ENCODE assay signal across 28 cellular contexts in the genomic region with DNA sequence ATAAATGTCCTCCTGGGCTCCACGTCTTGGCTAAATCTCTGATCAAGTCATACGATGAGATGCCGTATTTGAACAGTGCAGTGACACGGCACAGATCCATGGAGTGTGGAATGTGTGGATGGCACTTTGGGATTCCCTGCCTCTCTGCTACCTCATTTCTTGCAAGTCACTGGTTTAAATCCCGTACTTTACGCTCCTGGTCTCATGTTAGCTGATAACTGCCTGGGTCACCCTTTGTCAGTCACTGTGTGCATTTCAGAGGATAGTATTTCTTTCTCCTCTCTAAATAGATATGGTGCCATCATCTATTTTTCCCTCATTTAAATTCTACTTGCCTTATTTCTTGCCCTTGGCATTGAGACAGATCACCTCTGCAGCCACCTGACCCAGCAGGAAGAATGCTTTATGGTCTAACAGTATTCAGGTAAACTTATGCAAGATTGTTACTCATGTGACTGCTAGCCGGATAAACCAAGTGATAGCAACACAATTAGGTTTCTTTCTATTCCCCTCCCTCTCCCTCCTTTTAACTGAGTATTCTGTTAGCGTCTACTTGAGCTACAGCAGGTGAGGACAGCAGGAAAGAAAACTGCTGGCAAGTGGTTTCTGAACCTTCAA. TPM values are rescaled to one million over a fixed set of nuclear protein-coding genes. Genes with fewer than 3 reads are reported as not detected.
DNase-seq lines count a peak whose midpoint lies in the region; ATAC-seq and TF ChIP-seq lines count a peak whose summit lies in the region.
"Had no signal": no experiment of that assay in that cellular context is flagged by ENCODE, and none has a peak within 500 bp of the region (broad histone marks: within the 10 kb centered on the region; RNA-seq: fewer than 3 reads in every experiment).

No MANE protein-coding gene starts in this region.

- H3K36me3 ChIP-seq in left ventricle myocardium inferior (no peaks in the 10 kb centered on the region), neural progenitor cell (no peaks in the 10 kb centered on the region), mesenchymal stem cell (ENCODE audit: control insufficient read depth in 1 of 2, insufficient read depth in 2 of 2, low read depth in 1 of 2, low read length in 2 of 2) (no peaks in the 10 kb centered on the region)
- H3K36me3 ChIP-seq: HAP-1, lower lobe of right lung, spleen had no signal

- no peaks in the 10 kb centered on the region for H3K79me2 ChIP-seq in neural progenitor cell (ENCODE audit: low read depth)

- DNase-seq in left ventricle myocardium inferior (no peak), Right ventricle myocardium inferior (ENCODE audit: missing footprints) (no peak), epithelial cell of esophagus (ENCODE audit: low read depth) (peak; percentile 17), neural progenitor cell (ENCODE audit: low spot score) (no peak), mesenchymal stem cell (no peak), DMS 273 treated with DMSO at 0.1 percent for 48 hours (lab: John Stamatoyannopoulos, UW) (no peak)
- no peak for DNase-seq in stimulated activated CD4-positive, alpha-beta T cell treated with anti-CD3 and anti-CD28 coated beads, Interleukin-4, amount 100 ng/mL, for 24 hours
- DNase-seq: ACHN; activated CD4-positive, alpha-beta memory T cell treated with anti-CD3 and anti-CD28 coated beads, Interleukin-2, amount 10 ng/mL, durations not matched to agents 7 days and 5 days; activated CD4-positive, CD25-positive, alpha-beta regulatory T cell treated with anti-CD3 and anti-CD28 coated beads, Interleukin-2, amount 50 U/mL, for 72 hours; activated effector memory CD4-positive, alpha-beta T cell treated with anti-CD3 and anti-CD28 coated beads, Interleukin-2, amount 50 U/mL, for 16 hours; activated naive CD8-positive, alpha-beta T cell treated with anti-CD3 and anti-CD28 coated beads, Interleukin-2, amount 50 U/mL, for 24 hours; C1 segment of cervical spinal cord; effector CD4-positive, alpha-beta T cell; erythroblast; immature natural killer cell; IMR-90; lower lobe of right lung; NCI-H2081; NCI-H446 treated with DMSO at 0.1 percent for 48 hours; OCI-M1; SHP77 treated with DMSO at 0.1 percent for 48 hours; spleen; stimulated activated CD4-positive, alpha-beta T cell treated with anti-CD3 and anti-CD28 coated beads, Interleukin-2, amount 100 ng/mL, for 48 hours; T-helper 1 cell had no signal

- TF ChIP-seq CTCF in left ventricle myocardium inferior (IDR thresholded peaks at IDR 0.05; ENCODE audit: borderline replicate concordance) (no peak), epithelial cell of esophagus (IDR thresholded peaks at IDR 0.05; ENCODE audit: insufficient read depth, low read depth, low read length, missing control alignments) (no peak), neural progenitor cell (IDR thresholded peaks at IDR 0.05) (no peak)

- WGBS in mesenchymal stem cell, result 83% methylated on average over 6 of the region's 8 CpGs

- H3K4me3 Mint-ChIP-seq in neural progenitor cell, result no peak overlapping the region
- H3K4me3 Mint-ChIP-seq: activated CD4-positive, alpha-beta memory T cell treated with anti-CD3 and anti-CD28 coated beads, Interleukin-2, amount 10 ng/mL, durations not matched to agents 7 days and 5 days; activated naive CD8-positive, alpha-beta T cell treated with anti-CD3 and anti-CD28 coated beads, Interleukin-2, amount 50 U/mL, for 24 hours; immature natural killer cell; stimulated activated memory B cell treated with anti-CD40 and anti-IgM and Interleukin-4, amounts not matched to agents 10 μg/mL and 1 μg/mL and 100 μg/mL, for 72 hours had no signal

- H3K18ac ChIP-seq in mesenchymal stem cell (ENCODE audit: low read depth in 1 of 2, low read length in 2 of 2), result no peak overlapping the region

- no peak overlapping the region for H2BK15ac ChIP-seq in mesenchymal stem cell (ENCODE audit: low read depth, poor library complexity, severe bottlenecking)

- H3K23ac ChIP-seq in mesenchymal stem cell (ENCODE audit: low read length in 2 of 2), result no peak overlapping the region

- H3K27me3 Mint-ChIP-seq in neural progenitor cell (ENCODE audit: insufficient read depth, low read depth), result no peaks in the 10 kb centered on the region

- H3K4ac ChIP-seq in mesenchymal stem cell (ENCODE audit: low read depth in 1 of 2, low read length in 2 of 2), result no peak overlapping the region

- ATAC-seq in Right ventricle myocardium inferior (no peak), GM21737 (IDR thresholded peaks at IDR 0.05; ENCODE audit: unreplicated experiment) (no peak)
- ATAC-seq: activated naive CD8-positive, alpha-beta T cell treated with anti-CD3 and anti-CD28 coated beads, Interleukin-2, amount 50 U/mL, for 24 hours; lower lobe of right lung; stimulated activated memory B cell treated with anti-CD40 and anti-IgM and Interleukin-4, amounts not matched to agents 10 μg/mL and 1 μg/mL and 100 μg/mL, for 72 hours had no signal

- no peak overlapping the region for H3K4me2 ChIP-seq in neural progenitor cell
- no peak overlapping the region for H3K4me2 ChIP-seq in mesenchymal stem cell (ENCODE audit: low read length, poor library complexity, severe bottlenecking)

- H4K20me1 ChIP-seq in neural progenitor cell (ENCODE audit: low read depth), result no peaks in the 10 kb centered on the region

- H3K27ac Mint-ChIP-seq in neural progenitor cell, result peak overlapping the region; percentile 12
- H3K27ac Mint-ChIP-seq: activated CD4-positive, alpha-beta memory T cell treated with anti-CD3 and anti-CD28 coated beads, Interleukin-2, amount 10 ng/mL, durations not matched to agents 7 days and 5 days; activated naive CD8-positive, alpha-beta T cell treated with anti-CD3 and anti-CD28 coated beads, Interleukin-2, amount 50 U/mL, for 24 hours; immature natural killer cell; stimulated activated memory B cell treated with anti-CD40 and anti-IgM and Interleukin-4, amounts not matched to agents 10 μg/mL and 1 μg/mL and 100 μg/mL, for 72 hours had no signal

- no peak overlapping the region for H2AFZ ChIP-seq in neural progenitor cell (replicated peaks)
- H2AFZ ChIP-seq in mesenchymal stem cell (ENCODE audit: low read depth, low read length), result no peak overlapping the region

- H3K4me1 ChIP-seq in left ventricle myocardium inferior (peaks cover 17% of the 10 kb centered on the region), neural progenitor cell (peaks cover 39% of the 10 kb centered on the region), mesenchymal stem cell (ENCODE audit: control insufficient read depth, insufficient read depth, low read depth, low read length) (peaks cover 4% of the 10 kb centered on the region)
- H3K4me1 ChIP-seq: lower lobe of right lung, spleen had no signal

- H3K36me3 Mint-ChIP-seq in neural progenitor cell, result peaks cover 2% of the 10 kb centered on the region
- H3K36me3 Mint-ChIP-seq: immature natural killer cell; stimulated activated memory B cell treated with anti-CD40 and anti-IgM and Interleukin-4, amounts not matched to agents 10 μg/mL and 1 μg/mL and 100 μg/mL, for 72 hours had no signal

- H3K27me3 ChIP-seq in left ventricle myocardium inferior (ENCODE audit: low read depth), result no peaks in the 10 kb centered on the region
- H3K27me3 ChIP-seq in neural progenitor cell, result no peaks in the 10 kb centered on the region
- H3K27me3 ChIP-seq in mesenchymal stem cell (ENCODE audit: control insufficient read depth in 1 of 2, insufficient read depth in 1 of 2, low read length in 2 of 2), result peaks cover 3 to 19% of the 10 kb centered on the region in 2 experiments

- H3K4me3 ChIP-seq in left ventricle myocardium inferior (peak overlapping the region; percentile 62), epithelial cell of esophagus (ENCODE audit: low read length) (no peak overlapping the region), neural progenitor cell (no peak overlapping the region), mesenchymal stem cell (ENCODE audit: insufficient read depth in 1 of 2, low read depth in 1 of 2, low read length in 2 of 2) (no peak overlapping the region)
- H3K4me3 ChIP-seq: HAP-1, lower lobe of right lung, spleen had no signal

- no peak overlapping the region for H2BK5ac ChIP-seq in mesenchymal stem cell (ENCODE audit: low read depth, low read length, poor library complexity, severe bottlenecking)

- no peak overlapping the region for H4K91ac ChIP-seq in mesenchymal stem cell (ENCODE audit: low read length)

- no peak overlapping the region for H2BK120ac ChIP-seq in mesenchymal stem cell (ENCODE audit: low read depth, low read length)

- no peak overlapping the region for H2BK12ac ChIP-seq in mesenchymal stem cell (ENCODE audit: low read length in 2 of 2)

- H3K9me3 Mint-ChIP-seq in neural progenitor cell, result no peaks in the 10 kb centered on the region
- H3K9me3 Mint-ChIP-seq: activated CD4-positive, alpha-beta memory T cell treated with anti-CD3 and anti-CD28 coated beads, Interleukin-2, amount 10 ng/mL, durations not matched to agents 7 days and 5 days; activated naive CD8-positive, alpha-beta T cell treated with anti-CD3 and anti-CD28 coated beads, Interleukin-2, amount 50 U/mL, for 24 hours; immature natural killer cell; stimulated activated memory B cell treated with anti-CD40 and anti-IgM and Interleukin-4, amounts not matched to agents 10 μg/mL and 1 μg/mL and 100 μg/mL, for 72 hours had no signal

- no peak overlapping the region for H4K8ac ChIP-seq in mesenchymal stem cell (ENCODE audit: low read length)

- H3K79me1 ChIP-seq in mesenchymal stem cell (replicated peaks; ENCODE audit: low read length, poor library complexity, severe bottlenecking), result no peaks in the 10 kb centered on the region

- no peak overlapping the region for H3K14ac ChIP-seq in mesenchymal stem cell (ENCODE audit: low read length in 2 of 2)

- H3K9me3 ChIP-seq in left ventricle myocardium inferior (replicated peaks), result no peaks in the 10 kb centered on the region
- no peaks in the 10 kb centered on the region for H3K9me3 ChIP-seq in neural progenitor cell (ENCODE audit: low read depth)
- no peaks in the 10 kb centered on the region for H3K9me3 ChIP-seq in mesenchymal stem cell (ENCODE audit: control insufficient read depth, low read length)
- H3K9me3 ChIP-seq: HAP-1, lower lobe of right lung, spleen had no signal

- H3K27ac ChIP-seq in left ventricle myocardium inferior (replicated peaks) (no peak overlapping the region), neural progenitor cell (no peak overlapping the region), mesenchymal stem cell (ENCODE audit: low read length, poor library complexity, severe bottlenecking) (no peak overlapping the region)
- H3K27ac ChIP-seq: lower lobe of right lung, spleen had no signal

- peaks cover 52% of the 10 kb centered on the region for H3K4me1 Mint-ChIP-seq in neural progenitor cell
- H3K4me1 Mint-ChIP-seq: activated CD4-positive, alpha-beta memory T cell treated with anti-CD3 and anti-CD28 coated beads, Interleukin-2, amount 10 ng/mL, durations not matched to agents 7 days and 5 days; activated naive CD8-positive, alpha-beta T cell treated with anti-CD3 and anti-CD28 coated beads, Interleukin-2, amount 50 U/mL, for 24 hours; immature natural killer cell had no signal

- H3K9ac ChIP-seq in neural progenitor cell, result no peak overlapping the region
- no peak overlapping the region for H3K9ac ChIP-seq in mesenchymal stem cell (ENCODE audit: low read length)

- H3F3A ChIP-seq in neural progenitor cell (ENCODE audit: low read depth), result peaks cover 16% of the 10 kb centered on the region

- intact Hi-C loops in left ventricle myocardium inferior (cut with micrococcal nuclease), result no loop called here
- intact Hi-C loops in Right ventricle myocardium inferior (cut with DNase I), result no loop called here

- H2AK5ac ChIP-seq in mesenchymal stem cell (ENCODE audit: low read length, severe bottlenecking), result no peak overlapping the region

RNA-seq across cellular contexts. Expression of gene EGF, which starts 2.8 kb away (rescaled TPM):
- total RNA-seq in left ventricle myocardium inferior, result 13.0 TPM
- 13.1 TPM for total RNA-seq in Right ventricle myocardium inferior
- total RNA-seq in neural progenitor cell (ENCODE audit: low replicate concordance), result 6.2 and 6.6 TPM in 2 replicates
- 0.95 TPM for polyA plus RNA-seq in mesenchymal stem cell (2013, experiment 1 of 2)
- polyA plus RNA-seq in mesenchymal stem cell (2013, experiment 2 of 2), result 0.77 TPM
- total RNA-seq: activated CD4-positive, alpha-beta memory T cell treated with anti-CD3 and anti-CD28 coated beads, Interleukin-2, amount 10 ng/mL, durations not matched to agents 7 days and 5 days had no signal
